24 cellular contexts compared by ENCODE assay signal in genomic region chr17:6578491-6578890, GRCh38.
"Had no signal": no experiment of that assay in that cellular context is flagged by ENCODE, and none has a peak within 500 bp of the region (broad histone marks: within the 10 kb centered on the region; RNA-seq: fewer than 3 reads in every experiment).

No MANE protein-coding gene starts in this region.

- H3K27me3 ChIP-seq: adrenal gland, ascending aorta, brain microvascular endothelial cell, thyroid gland had no signal

- H3K4me3 ChIP-seq: adrenal gland, ascending aorta, coronary artery, mucosa of descending colon, thyroid gland had no signal

- H3K9me3 Mint-ChIP-seq: activated T-cell treated with anti-CD3 and anti-CD28 coated beads, Interleukin-2, amount 50 U/mL, for 4 hours; activated T-helper 2 cell treated with anti-CD3 and anti-CD28 coated beads, Interferon-gamma antibody, Interleukin-2, Interleukin-4, amounts not matched to agents 10 μg/mL and 5 μg/mL and 100 μg/mL, durations not matched to agents 14 hours and 24 hours and 36 hours; central memory CD8-positive, alpha-beta T cell; stimulated activated naive CD8-positive, alpha-beta T cell treated with anti-CD3 and anti-CD28 coated beads, Interleukin-15, Interleukin-2, amounts not matched to agents 100 ng/mL and 50 ng/mL, for 24 hours had no signal

- H3K4me3 Mint-ChIP-seq: activated naive CD8-positive, alpha-beta T cell; activated T-cell treated with anti-CD3 and anti-CD28 coated beads, Interleukin-2, amount 50 U/mL, for 4 hours; central memory CD8-positive, alpha-beta T cell; stimulated activated naive CD8-positive, alpha-beta T cell treated with anti-CD3 and anti-CD28 coated beads, Interleukin-15, Interleukin-2, amounts not matched to agents 100 ng/mL and 50 ng/mL, for 24 hours; T-helper 1 cell treated with Interleukin-12 subunit alpha and Interleukin-12 subunit beta and Interleukin-4 antibody, amounts not matched to agents 30 μg/mL and 1 μg/mL, for 36 hours had no signal

- H3K27ac Mint-ChIP-seq: activated T-helper 2 cell treated with anti-CD3 and anti-CD28 coated beads, Interferon-gamma antibody, Interleukin-2, Interleukin-4, amounts not matched to agents 10 μg/mL and 5 μg/mL and 100 μg/mL, durations not matched to agents 14 hours and 24 hours and 36 hours; progenitor cell of endocrine pancreas; stimulated activated naive CD8-positive, alpha-beta T cell treated with anti-CD3 and anti-CD28 coated beads, Interleukin-15, Interleukin-2, amounts not matched to agents 100 ng/mL and 50 ng/mL, for 24 hours; T-helper 1 cell treated with Interleukin-12 subunit alpha and Interleukin-12 subunit beta and Interleukin-4 antibody, amounts not matched to agents 30 μg/mL and 1 μg/mL, for 36 hours had no signal

- H3K4me1 ChIP-seq: ascending aorta had no signal

- H3K27ac ChIP-seq: adrenal gland, ascending aorta, brain microvascular endothelial cell, coronary artery, thyroid gland had no signal

- DNase-seq: activated CD4-positive, alpha-beta T cell treated with anti-CD3 and anti-CD28 coated beads for 4 hours; activated CD4-positive, alpha-beta T cell treated with anti-CD3 and anti-CD28 coated beads, Interleukin-2, amount 50 U/mL, for 48 hours; activated CD4-positive, CD25-positive, alpha-beta regulatory T cell; activated CD8-positive, alpha-beta memory T cell treated with anti-CD3 and anti-CD28 coated beads, Interleukin-2, amount 50 U/mL, for 48 hours; activated naive CD4-positive, alpha-beta T cell; activated T-cell treated with anti-CD3 and anti-CD28 coated beads, Interleukin-2, amount 50 U/mL, for 4 hours; adrenal gland; brain microvascular endothelial cell; foreskin fibroblast; kidney glomerular epithelial cell; left ventricle myocardium superior; mucosa of descending colon; stimulated activated CD4-positive, alpha-beta T cell treated with anti-CD3 and anti-CD28 coated beads, Interleukin-12 subunit alpha, Interleukin-12 subunit beta, amount 100 ng/mL, for 4 hours; substantia nigra; T1000; thyroid gland had no signal

- ATAC-seq: activated T-cell treated with anti-CD3 and anti-CD28 coated beads, Interleukin-2, amount 50 U/mL, for 4 hours; left ventricle myocardium superior had no signal

- H3K9me3 ChIP-seq: adrenal gland, ascending aorta, mucosa of descending colon, thyroid gland had no signal

- H3K27me3 Mint-ChIP-seq: activated naive CD8-positive, alpha-beta T cell; central memory CD8-positive, alpha-beta T cell; progenitor cell of endocrine pancreas; stimulated activated naive CD8-positive, alpha-beta T cell treated with anti-CD3 and anti-CD28 coated beads, Interleukin-15, Interleukin-2, amounts not matched to agents 100 ng/mL and 50 ng/mL, for 24 hours had no signal
